10 cellular contexts compared by ENCODE assay signal in genomic region chr1:61170328-61171238, GRCh38.
DNase-seq lines count a peak whose midpoint lies in the region; ATAC-seq and TF ChIP-seq lines count a peak whose summit lies in the region.
"Had no signal": no experiment of that assay in that cellular context is flagged by ENCODE, and none has a peak within 500 bp of the region (broad histone marks: within the 10 kb centered on the region; RNA-seq: fewer than 3 reads in every experiment).

No MANE protein-coding gene starts in this region.

- peak; percentile 68 for ATAC-seq in HCT116
- ATAC-seq in activated CD8-positive, alpha-beta T cell treated with anti-CD3 and anti-CD28 coated beads, Interleukin-2, amount 10 ng/mL, durations not matched to agents 7 days and 5 days, result no peak
- ATAC-seq in GM21526 (IDR thresholded peaks at IDR 0.05; ENCODE audit: low FRiP score, unreplicated experiment), result no peak
- ATAC-seq: activated T-helper 17 cell treated with anti-CD3 and anti-CD28 coated beads, Interleukin-2, amount 50 U/mL, for 72 hours had no signal

- H3K27me3 ChIP-seq in HCT116 (ENCODE audit: insufficient read depth, low read length), result no peaks in the 10 kb centered on the region
- no peaks in the 10 kb centered on the region for H3K27me3 ChIP-seq in left ventricle myocardium inferior (ENCODE audit: low read depth)
- H3K27me3 ChIP-seq in subcutaneous abdominal adipose tissue (ENCODE audit: control insufficient read depth in 5 of 5, insufficient read depth in 4 of 5, low read length in 5 of 5), result no peaks in the 10 kb centered on the region

- no peaks in the 10 kb centered on the region for H3K9me3 ChIP-seq in HCT116 (ENCODE audit: control insufficient read depth in 1 of 2, insufficient read depth in 1 of 2, low read depth in 1 of 2, low read length in 2 of 2)
- H3K9me3 ChIP-seq in left ventricle myocardium inferior (replicated peaks), result no peaks in the 10 kb centered on the region
- H3K9me3 ChIP-seq in subcutaneous abdominal adipose tissue (ENCODE audit: control insufficient read depth in 5 of 5, low read length in 5 of 5), result no peaks in the 10 kb centered on the region

- no peak overlapping the region for H3K27ac Mint-ChIP-seq in MCF 10A (ENCODE audit: low read depth, unreplicated experiment)
- H3K27ac Mint-ChIP-seq in activated CD8-positive, alpha-beta T cell treated with anti-CD3 and anti-CD28 coated beads, Interleukin-2, amount 10 ng/mL, durations not matched to agents 7 days and 5 days, result no peak overlapping the region
- H3K27ac Mint-ChIP-seq: activated T-helper 17 cell treated with anti-CD3 and anti-CD28 coated beads, Interleukin-2, amount 50 U/mL, for 72 hours had no signal

- peaks cover 7% of the 10 kb centered on the region for H3K36me3 Mint-ChIP-seq in MCF 10A (ENCODE audit: insufficient read depth, unreplicated experiment)
- no peaks in the 10 kb centered on the region for H3K36me3 Mint-ChIP-seq in activated CD8-positive, alpha-beta T cell treated with anti-CD3 and anti-CD28 coated beads, Interleukin-2, amount 10 ng/mL, durations not matched to agents 7 days and 5 days (ENCODE audit: low read depth)

- H3K79me2 ChIP-seq in HCT116 (ENCODE audit: insufficient read depth, low read length), result no peaks in the 10 kb centered on the region

- TF ChIP-seq CTCF in HCT116 (IDR thresholded peaks at IDR 0.05 in 2 of 3, conservative IDR thresholded peaks at IDR 0.05 in 1 of 3; ENCODE audit: borderline replicate concordance in 1 of 3, insufficient read depth in 1 of 3, low read depth in 2 of 3, low read length in 2 of 3), result no peak
- TF ChIP-seq CTCF in MCF 10A (IDR thresholded peaks at IDR 0.05; ENCODE audit: unreplicated experiment), result no peak
- no peak for TF ChIP-seq CTCF in left ventricle myocardium inferior (IDR thresholded peaks at IDR 0.05; ENCODE audit: borderline replicate concordance)

- H3K4me1 ChIP-seq in HCT116 (ENCODE audit: control insufficient read depth in 1 of 2, insufficient read depth in 2 of 2, low read length in 2 of 2) (peaks cover 0 to 16% of the 10 kb centered on the region in 2 experiments; a peak in 1 of 4 replicates), left ventricle myocardium inferior (peaks cover 78% of the 10 kb centered on the region), subcutaneous abdominal adipose tissue (ENCODE audit: control insufficient read depth in 5 of 5, insufficient read depth in 5 of 5, low read length in 5 of 5) (peaks cover 0 to 39% (median 35%) of the 10 kb centered on the region in 5 donors)

- CTCF ChIA-PET in HCT116 (lab: Charles Lee) (no interaction called here), MCF 10A (lab: Yijun Ruan, JAX) (interaction anchor here (0.5 to 1.8 kb wide), 9 partner anchors 8 to 167 kb away, joined by 3 to 6 read pairs (median 3); no protein-coding TSS in a partner anchor)
- CTCF ChIA-PET in activated CD8-positive, alpha-beta T cell treated with anti-CD3 and anti-CD28 coated beads, Interleukin-2, amount 10 ng/mL, durations not matched to agents 7 days and 5 days (lab: Charles Lee), result interaction anchor here (1.2 to 2.6 kb wide), 3 partner anchors 10 to 281 kb away, joined by 3 to 8 read pairs (median 3); no protein-coding TSS in a partner anchor

- H3K4me2 ChIP-seq in HCT116 (ENCODE audit: low read length), result peak overlapping the region; percentile 25

- POLR2A ChIA-PET in HCT116 (lab: Charles Lee), result no interaction called here
- POLR2A ChIA-PET in MCF 10A (lab: Yijun Ruan, JAX), result interaction anchor here (0.6 to 2.6 kb wide), 9 partner anchors 10 to 93 kb away, joined by 3 to 8 read pairs (median 5); no protein-coding TSS in a partner anchor
- POLR2A ChIA-PET in activated CD8-positive, alpha-beta T cell treated with anti-CD3 and anti-CD28 coated beads, Interleukin-2, amount 10 ng/mL, durations not matched to agents 7 days and 5 days (lab: Charles Lee), result no interaction called here

- no peak overlapping the region for H2AFZ ChIP-seq in HCT116 (ENCODE audit: low read depth, low read length, poor library complexity, severe bottlenecking)

- intact Hi-C loops in HCT116 (cut with micrococcal nuclease), result no loop called here
- intact Hi-C loops in MCF 10A (cut with micrococcal nuclease), result no loop called here
- intact Hi-C loops in left ventricle myocardium inferior (cut with micrococcal nuclease), result no loop called here

- peaks cover 6% of the 10 kb centered on the region for H3K4me1 Mint-ChIP-seq in MCF 10A (ENCODE audit: insufficient read depth, unreplicated experiment)
- H3K4me1 Mint-ChIP-seq in activated CD8-positive, alpha-beta T cell treated with anti-CD3 and anti-CD28 coated beads, Interleukin-2, amount 10 ng/mL, durations not matched to agents 7 days and 5 days (ENCODE audit: low read depth), result no peaks in the 10 kb centered on the region
- H3K4me1 Mint-ChIP-seq: activated T-helper 17 cell treated with anti-CD3 and anti-CD28 coated beads, Interleukin-2, amount 50 U/mL, for 72 hours had no signal

- no peaks in the 10 kb centered on the region for H3K9me3 Mint-ChIP-seq in MCF 10A (ENCODE audit: unreplicated experiment)
- H3K9me3 Mint-ChIP-seq in activated CD8-positive, alpha-beta T cell treated with anti-CD3 and anti-CD28 coated beads, Interleukin-2, amount 10 ng/mL, durations not matched to agents 7 days and 5 days (ENCODE audit: insufficient read depth), result no peaks in the 10 kb centered on the region
- H3K9me3 Mint-ChIP-seq: activated T-helper 17 cell treated with anti-CD3 and anti-CD28 coated beads, Interleukin-2, amount 50 U/mL, for 72 hours had no signal

- no peaks in the 10 kb centered on the region for H3K27me3 Mint-ChIP-seq in MCF 10A (ENCODE audit: insufficient read depth, unreplicated experiment)
- peaks cover 14% of the 10 kb centered on the region for H3K27me3 Mint-ChIP-seq in activated CD8-positive, alpha-beta T cell treated with anti-CD3 and anti-CD28 coated beads, Interleukin-2, amount 10 ng/mL, durations not matched to agents 7 days and 5 days (ENCODE audit: low read depth)

- no peak overlapping the region for H3K27ac ChIP-seq in HCT116 (ENCODE audit: low read depth, low read length)
- H3K27ac ChIP-seq in left ventricle myocardium inferior (replicated peaks), result peak overlapping the region; percentile 68
- H3K27ac ChIP-seq in subcutaneous abdominal adipose tissue (ENCODE audit: low read depth, low read length), result peak overlapping the region; percentile 51

- DNase-seq in HCT116 (ENCODE audit: low read depth, low spot score) (peak; percentile 19), MCF 10A (ENCODE audit: unreplicated experiment) (peak; percentile 10), left ventricle myocardium inferior (no peak), retina (no peak)
- no peak for DNase-seq in stimulated activated CD4-positive, alpha-beta T cell treated with anti-CD3 and anti-CD28 coated beads, Interleukin-4, amount 100 ng/mL, for 1 hour
- no peak for DNase-seq in activated CD8-positive, alpha-beta T cell treated with anti-CD3 and anti-CD28 coated beads, Interleukin-2, amount 10 ng/mL, durations not matched to agents 7 days and 5 days
- DNase-seq: kidney glomerular epithelial cell had no signal

- H3K9ac ChIP-seq in HCT116 (ENCODE audit: low read length) (no peak overlapping the region), subcutaneous abdominal adipose tissue (ENCODE audit: low read length in 5 of 5) (no peak overlapping the region)

- H3K36me3 ChIP-seq in HCT116 (ENCODE audit: control insufficient read depth in 1 of 2, insufficient read depth in 2 of 2, low read length in 2 of 2) (no peaks in the 10 kb centered on the region), left ventricle myocardium inferior (no peaks in the 10 kb centered on the region), subcutaneous abdominal adipose tissue (ENCODE audit: control insufficient read depth in 5 of 5, insufficient read depth in 5 of 5, low read length in 5 of 5) (no peaks in the 10 kb centered on the region)

- no peaks in the 10 kb centered on the region for H4K20me1 ChIP-seq in HCT116 (ENCODE audit: insufficient read depth)

- H3K4me3 Mint-ChIP-seq in MCF 10A (ENCODE audit: unreplicated experiment), result no peak overlapping the region
- H3K4me3 Mint-ChIP-seq in activated CD8-positive, alpha-beta T cell treated with anti-CD3 and anti-CD28 coated beads, Interleukin-2, amount 10 ng/mL, durations not matched to agents 7 days and 5 days, result no peak overlapping the region
- H3K4me3 Mint-ChIP-seq: activated T-helper 17 cell treated with anti-CD3 and anti-CD28 coated beads, Interleukin-2, amount 50 U/mL, for 72 hours had no signal

- BruUV-seq in HCT116 (replicated peaks; lab: Mats Ljungman, UMichigan) (no TSS peak), MCF 10A (replicated peaks; lab: Mats Ljungman, UMichigan) (no TSS peak)

- H3K4me3 ChIP-seq in HCT116 (replicated peaks in 1 of 2; ENCODE audit: low read depth in 1 of 2, low read length in 2 of 2) (no peak overlapping the region), left ventricle myocardium inferior (no peak overlapping the region), subcutaneous abdominal adipose tissue (ENCODE audit: low read depth in 1 of 5, low read length in 5 of 5) (no peak overlapping the region)

- RAD21 ChIA-PET in HCT116 (lab: Charles Lee; ENCODE audit: low non-redundant PET in 1 of 2, low total read pairs in 2 of 2, uncharacterized antibody in 2 of 2, unreplicated experiment in 2 of 2), result no interaction called here

- H3K9me2 ChIP-seq in HCT116 (ENCODE audit: insufficient read depth), result no peaks in the 10 kb centered on the region

- TF ChIP-seq RAD21 in HCT116 (IDR thresholded peaks at IDR 0.05; ENCODE audit: low read depth), result no peak

- no peak for TF ChIP-seq POLR2A in HCT116 (IDR thresholded peaks at IDR 0.05; ENCODE audit: borderline replicate concordance, extremely low read depth, insufficient read depth, insufficient read length)

TF ChIP-seq in HCT116, 20 proteins besides CTCF, POLR2A, EP300 and RAD21:
- no peak for TF ChIP-seq YY1 (IDR thresholded peaks at IDR 0.05; ENCODE audit: extremely low read depth, insufficient replicate concordance, low read depth, low read length)
- no peak for TF ChIP-seq POLR2AphosphoS5 (IDR thresholded peaks at IDR 0.05; ENCODE audit: low read depth, low read length)
- no peak for TF ChIP-seq JUND (IDR thresholded peaks at IDR 0.05)
- no peak for TF ChIP-seq ZFX (IDR thresholded peaks at IDR 0.05)
- no peak for TF ChIP-seq EZH2 (IDR thresholded peaks at IDR 0.05)
- TF ChIP-seq ELF1 (IDR thresholded peaks at IDR 0.05; ENCODE audit: borderline replicate concordance, low read depth), result no peak
- TF ChIP-seq SIN3A (IDR thresholded peaks at IDR 0.05; ENCODE audit: low read depth), result no peak

Comparison
In these comparisons a context has a peak if more than half of its experiments do, and no peak if none do; other contexts are left out.
1. DNase-seq: peak in HCT116 (single experiment) and MCF 10A (single experiment); none in left ventricle myocardium inferior (single experiment), stimulated activated CD4-positive, alpha-beta T cell treated with anti-CD3 and anti-CD28 coated beads, Interleukin-4, amount 100 ng/mL, for 1 hour (single experiment), activated CD8-positive, alpha-beta T cell treated with anti-CD3 and anti-CD28 coated beads, Interleukin-2, amount 10 ng/mL, durations not matched to agents 7 days and 5 days (single experiment) and retina (single experiment).